Comparison of ENCODE assay signal across 2 cellular contexts in the genomic region with DNA sequence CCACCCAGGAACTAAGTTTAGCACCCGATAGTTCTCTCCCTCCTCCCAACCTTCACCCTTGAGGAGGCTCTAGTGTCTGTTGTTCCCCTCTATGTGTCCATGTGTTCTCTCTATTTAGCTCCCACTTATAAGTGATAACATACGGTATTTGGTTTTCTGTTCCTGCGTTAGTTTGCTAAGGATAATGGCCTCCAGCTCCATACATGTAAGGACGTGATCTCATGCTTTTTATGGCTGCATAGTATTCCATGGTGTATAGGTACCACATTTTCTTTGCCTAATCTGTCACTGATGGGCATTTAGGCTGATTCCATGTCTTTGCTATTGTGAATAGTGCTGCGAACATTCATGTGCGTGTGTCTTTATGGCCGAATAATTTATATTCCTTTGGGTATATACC.
TF ChIP-seq lines count a peak whose summit lies in the region.

No MANE protein-coding gene starts in this region.

TF ChIP-seq in SK-N-SH treated with all-trans-retinoic acid at 6 μM for 48 hours, 23 proteins besides CTCF, POLR2A, EP300 and RAD21 (continued from another document):
- peak; percentile 42; the same call in 1 of the 2 replicates for TF ChIP-seq ZNF70 (CRISPR knock-in tag; IDR thresholded peaks at IDR 0.05)

TF ChIP-seq in GM12878, 131 proteins besides CTCF, POLR2A, EP300 and RAD21 (continued from another document):
- TF ChIP-seq, protein P1, sequence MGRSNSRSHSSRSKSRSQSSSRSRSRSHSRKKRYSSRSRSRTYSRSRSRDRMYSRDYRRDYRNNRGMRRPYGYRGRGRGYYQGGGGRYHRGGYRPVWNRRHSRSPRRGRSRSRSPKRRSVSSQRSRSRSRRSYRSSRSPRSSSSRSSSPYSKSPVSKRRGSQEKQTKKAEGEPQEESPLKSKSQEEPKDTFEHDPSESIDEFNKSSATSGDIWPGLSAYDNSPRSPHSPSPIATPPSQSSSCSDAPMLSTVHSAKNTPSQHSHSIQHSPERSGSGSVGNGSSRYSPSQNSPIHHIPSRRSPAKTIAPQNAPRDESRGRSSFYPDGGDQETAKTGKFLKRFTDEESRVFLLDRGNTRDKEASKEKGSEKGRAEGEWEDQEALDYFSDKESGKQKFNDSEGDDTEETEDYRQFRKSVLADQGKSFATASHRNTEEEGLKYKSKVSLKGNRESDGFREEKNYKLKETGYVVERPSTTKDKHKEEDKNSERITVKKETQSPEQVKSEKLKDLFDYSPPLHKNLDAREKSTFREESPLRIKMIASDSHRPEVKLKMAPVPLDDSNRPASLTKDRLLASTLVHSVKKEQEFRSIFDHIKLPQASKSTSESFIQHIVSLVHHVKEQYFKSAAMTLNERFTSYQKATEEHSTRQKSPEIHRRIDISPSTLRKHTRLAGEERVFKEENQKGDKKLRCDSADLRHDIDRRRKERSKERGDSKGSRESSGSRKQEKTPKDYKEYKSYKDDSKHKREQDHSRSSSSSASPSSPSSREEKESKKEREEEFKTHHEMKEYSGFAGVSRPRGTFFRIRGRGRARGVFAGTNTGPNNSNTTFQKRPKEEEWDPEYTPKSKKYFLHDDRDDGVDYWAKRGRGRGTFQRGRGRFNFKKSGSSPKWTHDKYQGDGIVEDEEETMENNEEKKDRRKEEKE (IDR thresholded peaks at IDR 0.05) = no peak
- TF ChIP-seq RAD51 (IDR thresholded peaks at IDR 0.05) (no peak), YBX1 (IDR thresholded peaks at IDR 0.05) (no peak), SMARCA5 (IDR thresholded peaks at IDR 0.05) (no peak)
